In the genomic region with DNA sequence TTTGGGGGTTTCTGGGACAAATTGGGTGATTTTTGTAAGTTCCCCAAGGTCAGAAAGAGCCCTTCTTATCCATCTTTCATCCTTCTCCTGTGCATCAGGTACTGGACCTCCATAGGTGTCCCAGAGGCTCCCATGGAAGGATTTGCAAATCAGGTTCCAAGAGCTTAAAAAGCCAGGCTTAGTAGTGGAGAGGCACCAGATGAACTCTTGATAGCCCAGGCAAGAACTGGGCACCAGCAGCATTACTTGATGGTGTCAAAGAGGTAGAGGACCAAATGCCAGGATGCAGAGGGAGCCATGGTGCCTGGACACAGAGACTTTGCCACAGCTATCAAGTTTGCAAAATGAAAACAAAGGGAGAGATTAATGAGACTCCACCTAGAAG, we compare ENCODE assay signal across 1 cellular context.
TF ChIP-seq lines count a peak whose summit lies in the region.

No MANE protein-coding gene starts in this region.

TF ChIP-seq in GM23338, 12 proteins besides CTCF, POLR2A, EP300 and RAD21 (continued from another document):
- TF ChIP-seq POLR2AphosphoS5 (IDR thresholded peaks at IDR 0.05; ENCODE audit: low read depth) (no peak), EZH2phosphoT487 (IDR thresholded peaks at IDR 0.05; ENCODE audit: unreplicated experiment) (no peak), JUNB (IDR thresholded peaks at IDR 0.05; ENCODE audit: unreplicated experiment) (no peak), CREB1 (CRISPR knock-in tag; IDR thresholded peaks at IDR 0.05; ENCODE audit: low read depth) (no peak), STAT1 (IDR thresholded peaks at IDR 0.05; ENCODE audit: unreplicated experiment) (no peak), ZNF331 (CRISPR knock-in tag; IDR thresholded peaks at IDR 0.05; ENCODE audit: low read depth) (no peak)
- TF ChIP-seq, protein P1, sequence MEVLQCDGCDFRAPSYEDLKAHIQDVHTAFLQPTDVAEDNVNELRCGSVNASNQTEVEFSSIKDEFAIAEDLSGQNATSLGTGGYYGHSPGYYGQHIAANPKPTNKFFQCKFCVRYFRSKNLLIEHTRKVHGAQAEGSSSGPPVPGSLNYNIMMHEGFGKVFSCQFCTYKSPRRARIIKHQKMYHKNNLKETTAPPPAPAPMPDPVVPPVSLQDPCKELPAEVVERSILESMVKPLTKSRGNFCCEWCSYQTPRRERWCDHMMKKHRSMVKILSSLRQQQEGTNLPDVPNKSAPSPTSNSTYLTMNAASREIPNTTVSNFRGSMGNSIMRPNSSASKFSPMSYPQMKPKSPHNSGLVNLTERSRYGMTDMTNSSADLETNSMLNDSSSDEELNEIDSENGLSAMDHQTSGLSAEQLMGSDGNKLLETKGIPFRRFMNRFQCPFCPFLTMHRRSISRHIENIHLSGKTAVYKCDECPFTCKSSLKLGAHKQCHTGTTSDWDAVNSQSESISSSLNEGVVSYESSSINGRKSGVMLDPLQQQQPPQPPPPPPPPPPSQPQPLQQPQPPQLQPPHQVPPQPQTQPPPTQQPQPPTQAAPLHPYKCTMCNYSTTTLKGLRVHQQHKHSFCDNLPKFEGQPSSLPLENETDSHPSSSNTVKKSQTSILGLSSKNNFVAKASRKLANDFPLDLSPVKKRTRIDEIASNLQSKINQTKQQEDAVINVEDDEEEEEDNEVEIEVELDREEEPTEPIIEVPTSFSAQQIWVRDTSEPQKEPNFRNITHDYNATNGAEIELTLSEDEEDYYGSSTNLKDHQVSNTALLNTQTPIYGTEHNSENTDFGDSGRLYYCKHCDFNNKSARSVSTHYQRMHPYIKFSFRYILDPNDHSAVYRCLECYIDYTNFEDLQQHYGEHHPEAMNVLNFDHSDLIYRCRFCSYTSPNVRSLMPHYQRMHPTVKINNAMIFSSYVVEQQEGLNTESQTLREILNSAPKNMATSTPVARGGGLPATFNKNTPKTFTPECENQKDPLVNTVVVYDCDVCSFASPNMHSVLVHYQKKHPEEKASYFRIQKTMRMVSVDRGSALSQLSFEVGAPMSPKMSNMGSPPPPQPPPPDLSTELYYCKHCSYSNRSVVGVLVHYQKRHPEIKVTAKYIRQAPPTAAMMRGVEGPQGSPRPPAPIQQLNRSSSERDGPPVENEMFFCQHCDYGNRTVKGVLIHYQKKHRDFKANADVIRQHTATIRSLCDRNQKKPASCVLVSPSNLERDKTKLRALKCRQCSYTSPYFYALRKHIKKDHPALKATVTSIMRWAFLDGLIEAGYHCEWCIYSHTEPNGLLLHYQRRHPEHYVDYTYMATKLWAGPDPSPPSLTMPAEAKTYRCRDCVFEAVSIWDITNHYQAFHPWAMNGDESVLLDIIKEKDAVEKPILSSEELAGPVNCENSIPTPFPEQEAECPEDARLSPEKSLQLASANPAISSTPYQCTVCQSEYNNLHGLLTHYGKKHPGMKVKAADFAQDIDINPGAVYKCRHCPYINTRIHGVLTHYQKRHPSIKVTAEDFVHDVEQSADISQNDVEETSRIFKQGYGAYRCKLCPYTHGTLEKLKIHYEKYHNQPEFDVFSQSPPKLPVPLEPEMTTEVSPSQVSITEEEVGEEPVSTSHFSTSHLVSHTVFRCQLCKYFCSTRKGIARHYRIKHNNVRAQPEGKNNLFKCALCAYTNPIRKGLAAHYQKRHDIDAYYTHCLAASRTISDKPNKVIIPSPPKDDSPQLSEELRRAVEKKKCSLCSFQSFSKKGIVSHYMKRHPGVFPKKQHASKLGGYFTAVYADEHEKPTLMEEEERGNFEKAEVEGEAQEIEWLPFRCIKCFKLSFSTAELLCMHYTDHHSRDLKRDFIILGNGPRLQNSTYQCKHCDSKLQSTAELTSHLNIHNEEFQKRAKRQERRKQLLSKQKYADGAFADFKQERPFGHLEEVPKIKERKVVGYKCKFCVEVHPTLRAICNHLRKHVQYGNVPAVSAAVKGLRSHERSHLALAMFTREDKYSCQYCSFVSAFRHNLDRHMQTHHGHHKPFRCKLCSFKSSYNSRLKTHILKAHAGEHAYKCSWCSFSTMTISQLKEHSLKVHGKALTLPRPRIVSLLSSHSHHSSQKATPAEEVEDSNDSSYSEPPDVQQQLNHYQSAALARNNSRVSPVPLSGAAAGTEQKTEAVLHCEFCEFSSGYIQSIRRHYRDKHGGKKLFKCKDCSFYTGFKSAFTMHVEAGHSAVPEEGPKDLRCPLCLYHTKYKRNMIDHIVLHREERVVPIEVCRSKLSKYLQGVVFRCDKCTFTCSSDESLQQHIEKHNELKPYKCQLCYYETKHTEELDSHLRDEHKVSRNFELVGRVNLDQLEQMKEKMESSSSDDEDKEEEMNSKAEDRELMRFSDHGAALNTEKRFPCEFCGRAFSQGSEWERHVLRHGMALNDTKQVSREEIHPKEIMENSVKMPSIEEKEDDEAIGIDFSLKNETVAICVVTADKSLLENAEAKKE (CRISPR knock-in tag; IDR thresholded peaks at IDR 0.05): no peak
- TF ChIP-seq, protein P2, sequence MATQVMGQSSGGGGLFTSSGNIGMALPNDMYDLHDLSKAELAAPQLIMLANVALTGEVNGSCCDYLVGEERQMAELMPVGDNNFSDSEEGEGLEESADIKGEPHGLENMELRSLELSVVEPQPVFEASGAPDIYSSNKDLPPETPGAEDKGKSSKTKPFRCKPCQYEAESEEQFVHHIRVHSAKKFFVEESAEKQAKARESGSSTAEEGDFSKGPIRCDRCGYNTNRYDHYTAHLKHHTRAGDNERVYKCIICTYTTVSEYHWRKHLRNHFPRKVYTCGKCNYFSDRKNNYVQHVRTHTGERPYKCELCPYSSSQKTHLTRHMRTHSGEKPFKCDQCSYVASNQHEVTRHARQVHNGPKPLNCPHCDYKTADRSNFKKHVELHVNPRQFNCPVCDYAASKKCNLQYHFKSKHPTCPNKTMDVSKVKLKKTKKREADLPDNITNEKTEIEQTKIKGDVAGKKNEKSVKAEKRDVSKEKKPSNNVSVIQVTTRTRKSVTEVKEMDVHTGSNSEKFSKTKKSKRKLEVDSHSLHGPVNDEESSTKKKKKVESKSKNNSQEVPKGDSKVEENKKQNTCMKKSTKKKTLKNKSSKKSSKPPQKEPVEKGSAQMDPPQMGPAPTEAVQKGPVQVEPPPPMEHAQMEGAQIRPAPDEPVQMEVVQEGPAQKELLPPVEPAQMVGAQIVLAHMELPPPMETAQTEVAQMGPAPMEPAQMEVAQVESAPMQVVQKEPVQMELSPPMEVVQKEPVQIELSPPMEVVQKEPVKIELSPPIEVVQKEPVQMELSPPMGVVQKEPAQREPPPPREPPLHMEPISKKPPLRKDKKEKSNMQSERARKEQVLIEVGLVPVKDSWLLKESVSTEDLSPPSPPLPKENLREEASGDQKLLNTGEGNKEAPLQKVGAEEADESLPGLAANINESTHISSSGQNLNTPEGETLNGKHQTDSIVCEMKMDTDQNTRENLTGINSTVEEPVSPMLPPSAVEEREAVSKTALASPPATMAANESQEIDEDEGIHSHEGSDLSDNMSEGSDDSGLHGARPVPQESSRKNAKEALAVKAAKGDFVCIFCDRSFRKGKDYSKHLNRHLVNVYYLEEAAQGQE (IDR thresholded peaks at IDR 0.05; ENCODE audit: unreplicated experiment): no peak
